ENCODE assay signal across 22 cellular contexts in the genomic region with DNA sequence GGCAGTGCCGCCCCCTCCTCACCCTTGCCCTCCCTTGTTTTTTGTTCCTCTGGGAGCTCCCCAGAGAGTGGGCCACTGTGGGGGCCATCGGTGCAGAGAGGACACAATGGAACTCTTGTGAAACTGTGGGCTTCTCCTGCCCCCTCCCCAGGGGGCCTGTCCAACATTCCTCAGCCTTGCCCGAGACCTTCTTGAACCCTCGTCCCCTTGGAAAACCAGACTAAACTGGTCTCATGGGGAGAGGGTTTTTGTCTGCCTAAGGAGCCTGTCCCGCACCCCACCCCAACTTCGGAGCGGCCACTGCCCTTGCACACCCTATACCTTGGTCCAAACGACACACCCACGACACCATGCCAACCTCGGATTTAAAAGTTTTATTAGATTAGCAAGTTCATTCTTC.
"Had no signal": no experiment of that assay in that cellular context is flagged by ENCODE, and none has a peak within 500 bp of the region (broad histone marks: within the 10 kb centered on the region; RNA-seq: fewer than 3 reads in every experiment).

No MANE protein-coding gene starts in this region.

- H3K9me3 ChIP-seq: adrenal gland, lower lobe of right lung, psoas muscle, right lobe of liver, stomach, upper lobe of left lung had no signal

- H3K27me3 ChIP-seq: adrenal gland, right lobe of liver, upper lobe of left lung had no signal

- H3K36me3 Mint-ChIP-seq: activated naive CD4-positive, alpha-beta T cell treated with anti-CD3 and anti-CD28 coated beads, Interleukin-2, amount 50 U/mL, for 72 hours; natural killer cell treated with Interleukin-12 subunit alpha and Interleukin-12 subunit beta and Interleukin-15 and Interleukin-18, amount 100 ng/mL, for 72 hours; stimulated activated effector memory CD8-positive, alpha-beta T cell treated with anti-CD3 and anti-CD28 coated beads, Interleukin-12 subunit alpha, Interleukin-12 subunit beta, amount 100 ng/mL, for 72 hours had no signal

- DNase-seq: activated CD4-positive, alpha-beta T cell treated with anti-CD3 and anti-CD28 coated beads, Interleukin-2, amount 50 U/mL, for 1 hour; activated effector memory CD4-positive, alpha-beta T cell treated with anti-CD3 and anti-CD28 coated beads, Interleukin-2, amount 50 U/mL, for 16 hours; activated T-cell treated with anti-CD3 and anti-CD28 coated beads, Interleukin-2, amount 50 U/mL, for 72 hours; adrenal gland; cerebellar nuclear complex; cortex of kidney; effector CD8-positive, alpha-beta T cell; hippocampal formation; islet precursor cell; left colon; lower lobe of right lung; psoas muscle; right lobe of liver; stimulated activated CD4-positive, alpha-beta T cell treated with anti-CD3 and anti-CD28 coated beads, Interleukin-4, amount 100 ng/mL, for 24 hours; stomach; T1000; upper lobe of left lung had no signal

- H3K9me3 Mint-ChIP-seq: activated naive CD4-positive, alpha-beta T cell treated with anti-CD3 and anti-CD28 coated beads, Interleukin-2, amount 50 U/mL, for 72 hours; activated T-cell treated with anti-CD3 and anti-CD28 coated beads, Interleukin-2, amount 50 U/mL, for 72 hours; natural killer cell treated with Interleukin-12 subunit alpha and Interleukin-12 subunit beta and Interleukin-15 and Interleukin-18, amount 100 ng/mL, for 72 hours; stimulated activated effector memory CD8-positive, alpha-beta T cell treated with anti-CD3 and anti-CD28 coated beads, Interleukin-12 subunit alpha, Interleukin-12 subunit beta, amount 100 ng/mL, for 72 hours had no signal

- H3K4me3 Mint-ChIP-seq: activated T-cell treated with anti-CD3 and anti-CD28 coated beads, Interleukin-2, amount 50 U/mL, for 72 hours; natural killer cell treated with Interleukin-12 subunit alpha and Interleukin-12 subunit beta and Interleukin-15 and Interleukin-18, amount 100 ng/mL, for 72 hours; stimulated activated effector memory CD8-positive, alpha-beta T cell treated with anti-CD3 and anti-CD28 coated beads, Interleukin-12 subunit alpha, Interleukin-12 subunit beta, amount 100 ng/mL, for 72 hours had no signal

- ATAC-seq: activated CD4-positive, CD25-positive, alpha-beta regulatory T cell treated with anti-CD3 and anti-CD28 coated beads, Interleukin-2, amount 50 U/mL, for 24 hours; activated naive CD4-positive, alpha-beta T cell treated with anti-CD3 and anti-CD28 coated beads, Interleukin-2, amount 50 U/mL, for 72 hours; activated T-cell treated with anti-CD3 and anti-CD28 coated beads, Interleukin-2, amount 50 U/mL, for 72 hours; left colon; lower lobe of right lung; natural killer cell treated with Interleukin-12 subunit alpha and Interleukin-12 subunit beta and Interleukin-15 and Interleukin-18, amount 100 ng/mL, for 72 hours; psoas muscle; right lobe of liver; stimulated activated effector memory CD8-positive, alpha-beta T cell treated with anti-CD3 and anti-CD28 coated beads, Interleukin-12 subunit alpha, Interleukin-12 subunit beta, amount 100 ng/mL, for 72 hours had no signal

- H3K27ac ChIP-seq: lower lobe of right lung, psoas muscle, right lobe of liver, upper lobe of left lung had no signal

- H3K4me3 ChIP-seq: adrenal gland, lower lobe of right lung, psoas muscle, right lobe of liver, smooth muscle cell, stomach, upper lobe of left lung had no signal

- H3K36me3 ChIP-seq: adrenal gland, lower lobe of right lung, right lobe of liver, stomach, upper lobe of left lung had no signal

- H3K4me1 ChIP-seq: lower lobe of right lung, psoas muscle, right lobe of liver, upper lobe of left lung had no signal

- H3K27ac Mint-ChIP-seq: activated naive CD4-positive, alpha-beta T cell treated with anti-CD3 and anti-CD28 coated beads, Interleukin-2, amount 50 U/mL, for 72 hours; activated T-cell treated with anti-CD3 and anti-CD28 coated beads, Interleukin-2, amount 50 U/mL, for 72 hours; natural killer cell treated with Interleukin-12 subunit alpha and Interleukin-12 subunit beta and Interleukin-15 and Interleukin-18, amount 100 ng/mL, for 72 hours; stimulated activated effector memory CD8-positive, alpha-beta T cell treated with anti-CD3 and anti-CD28 coated beads, Interleukin-12 subunit alpha, Interleukin-12 subunit beta, amount 100 ng/mL, for 72 hours had no signal
